8 cellular contexts compared by ENCODE assay signal in genomic region chr19:33795370-33796163, GRCh38. TPM values are rescaled to one million over a fixed set of nuclear protein-coding genes. Genes with fewer than 3 reads are reported as not detected.
DNase-seq lines count a peak whose midpoint lies in the region; ATAC-seq and TF ChIP-seq lines count a peak whose summit lies in the region.

No MANE protein-coding gene starts in this region.

- no peaks in the 10 kb centered on the region for H3K36me3 ChIP-seq in skeletal muscle tissue (ENCODE audit: control insufficient read depth in 3 of 3, insufficient read depth in 3 of 3, low read length in 3 of 3)

- peak overlapping the region; percentile 33 to 79 (median 50) for H3K9ac ChIP-seq in skeletal muscle tissue (ENCODE audit: low read depth in 1 of 3, low read length in 3 of 3)

- no peaks in the 10 kb centered on the region for H3K9me3 ChIP-seq in skeletal muscle tissue (ENCODE audit: control insufficient read depth in 3 of 3, low read length in 3 of 3)

- H3K4me1 ChIP-seq in skeletal muscle tissue (ENCODE audit: control insufficient read depth in 3 of 3, insufficient read depth in 3 of 3, low read length in 3 of 3): peaks cover 9 to 15% (median 10%) of the 10 kb centered on the region in 3 donors

- TF ChIP-seq CTCF in GM10266 (IDR thresholded peaks at IDR 0.05; ENCODE audit: control insufficient read depth, insufficient read depth, low read depth, missing control alignments) (peak; percentile 59), cardiac fibroblast (IDR thresholded peaks at IDR 0.05; ENCODE audit: low read depth, low read length) (peak; percentile 30)

- H3K27ac ChIP-seq in skeletal muscle tissue (ENCODE audit: low read depth, low read length): peak overlapping the region; percentile 77

- ATAC-seq in HG02759 (IDR thresholded peaks at IDR 0.05; ENCODE audit: unreplicated experiment): no peak

- peak; percentile 86 for DNase-seq in GM10266 (ENCODE audit: extremely low spot score)
- DNase-seq in NCI-H1092 (lab: John Stamatoyannopoulos, UW): peak; percentile 64
- peak; percentile 43 for DNase-seq in T-helper 9 cell
- peak; percentile 84 to 95 for DNase-seq in cardiac fibroblast (ENCODE audit: low read depth in 2 of 2)
- peak; percentile 42 for DNase-seq in inferior parietal cortex (ENCODE audit: extremely low spot score)
- DNase-seq in central memory CD4-positive, alpha-beta T cell: no peak

- H3K27me3 ChIP-seq in skeletal muscle tissue (ENCODE audit: control insufficient read depth in 3 of 3, insufficient read depth in 3 of 3, low read length in 3 of 3): peaks cover 12 to 32% (median 19%) of the 10 kb centered on the region in 3 donors

- H3K4me3 ChIP-seq in cardiac fibroblast (replicated peaks in 1 of 2; ENCODE audit: low read depth in 2 of 2, low read length in 2 of 2) (peak overlapping the region; percentile 62 to 68), skeletal muscle tissue (ENCODE audit: low read length in 3 of 3) (peak overlapping the region; percentile 67 to 70 (median 69))

RNA-seq across cellular contexts. Expression of gene KCTD15, which starts 1.1 kb away (rescaled TPM):
- 34.4 TPM for total RNA-seq in skeletal muscle tissue
